ENCODE assay signal across 1 cellular context in genomic region chr2:203985978-203986377, GRCh38. TPM values are rescaled to one million over a fixed set of nuclear protein-coding genes. Genes with fewer than 3 reads are reported as not detected.
"Had no signal": no experiment of that assay in that cellular context is flagged by ENCODE, and none has a peak within 500 bp of the region (broad histone marks: within the 10 kb centered on the region; RNA-seq: fewer than 3 reads in every experiment).

No MANE protein-coding gene starts in this region.

RNA-seq across cellular contexts. Expression of gene ICOS, which starts 49.4 kb away (rescaled TPM):
- polyA plus RNA-seq: SK-N-SH had no signal
